ENCODE assay signal across 8 cellular contexts in genomic region chr19:18700501-18701249, GRCh38. TPM values are rescaled to one million over a fixed set of nuclear protein-coding genes. Genes with fewer than 3 reads are reported as not detected.
DNase-seq lines count a peak whose midpoint lies in the region; ATAC-seq and TF ChIP-seq lines count a peak whose summit lies in the region.

No MANE protein-coding gene starts in this region.

- DNase-seq in Caki2 (ENCODE audit: low read depth) (peak; percentile 74), NCI-H1105 (lab: John Stamatoyannopoulos, UW) (peak; percentile 81), brain microvascular endothelial cell (peak; percentile 33), iris pigment epithelial cell (ENCODE audit: low read depth) (peak; percentile 72), KBM-7 (no peak)
- peak; percentile 42 to 54 for DNase-seq in stimulated activated CD4-positive, alpha-beta T cell treated with anti-CD3 and anti-CD28 coated beads, Interleukin-15, amount 100 ng/mL, for 1 hour (ENCODE audit: low read depth in 1 of 2, low spot score in 1 of 2)

- H3K27ac ChIP-seq in VCaP, result peak overlapping the region; percentile 82
- H3K27ac ChIP-seq in brain microvascular endothelial cell, result no peak overlapping the region

- in situ Hi-C loops in Caki2 (cut with HindIII; ENCODE audit: low pct_unique_long_range_greater_than_20kb, low sequenced_read_pairs) (no loop called here), brain microvascular endothelial cell (cut with HindIII; ENCODE audit: low pct_ligation_motif_present, low sequenced_read_pairs) (no loop called here), KBM-7 (cut with MboI; ENCODE audit: low pct_unique_long_range_greater_than_20kb, low sequenced_read_pairs) (no loop called here)

- peak; percentile 67 for ATAC-seq in GM21515 (IDR thresholded peaks at IDR 0.05; ENCODE audit: unreplicated experiment)

- TF ChIP-seq CTCF in VCaP (conservative IDR thresholded peaks at IDR 0.05) (no peak), brain microvascular endothelial cell (IDR thresholded peaks at IDR 0.05; ENCODE audit: low read depth, low read length, missing control alignments) (no peak)

- H3K4me3 ChIP-seq in brain microvascular endothelial cell (ENCODE audit: low read depth, low read length), result peak overlapping the region; percentile 39

- no peaks in the 10 kb centered on the region for H3K36me3 ChIP-seq in brain microvascular endothelial cell (replicated peaks)

- H3K27me3 ChIP-seq in brain microvascular endothelial cell (replicated peaks), result no peaks in the 10 kb centered on the region

RNA-seq across cellular contexts. Expression of gene CRTC1, which starts 17.2 kb away (rescaled TPM):
- total RNA-seq in Caki2 (2014; rRNA removed; shearing (Covaris generic); ENCODE audit: low replicate concordance), result 1.6 and 4.5 TPM in 2 replicates
